Comparison of ENCODE assay signal across 21 cellular contexts in the genomic region with DNA sequence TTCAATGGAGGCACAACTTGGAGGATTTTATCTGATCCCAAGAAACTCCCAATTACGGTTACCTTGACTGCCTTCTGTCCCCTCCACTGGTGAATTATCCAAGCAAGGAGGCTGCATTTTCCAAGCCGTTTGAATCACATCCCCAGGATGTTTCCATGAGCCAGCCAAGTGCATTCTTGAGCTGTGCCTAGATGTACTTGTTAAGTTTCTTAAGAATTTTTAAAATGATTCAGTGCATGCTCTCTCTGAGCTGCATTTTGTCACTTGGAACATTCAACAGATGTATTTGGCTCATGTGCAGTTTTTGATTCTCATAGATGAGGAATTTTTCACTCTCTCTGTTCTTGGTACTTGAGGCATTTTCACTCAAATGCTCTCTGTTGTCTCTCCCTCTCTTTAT.
A peak's percentile ranks its signal among the peaks of the same experiment; 100 is the strongest.
DNase-seq lines count a peak whose midpoint lies in the region; ATAC-seq and TF ChIP-seq lines count a peak whose summit lies in the region.
"Had no signal": no experiment of that assay in that cellular context is flagged by ENCODE, and none has a peak within 500 bp of the region (broad histone marks: within the 10 kb centered on the region; RNA-seq: fewer than 3 reads in every experiment).

No MANE protein-coding gene starts in this region.

- peaks cover 47% of the 10 kb centered on the region for H3K4me1 ChIP-seq in muscle layer of colon (ENCODE audit: insufficient read depth, low read length)
- no peaks in the 10 kb centered on the region for H3K4me1 ChIP-seq in left ventricle myocardium inferior
- H3K4me1 ChIP-seq in esophagus squamous epithelium, result no peaks in the 10 kb centered on the region
- H3K4me1 ChIP-seq: neural progenitor cell, vagina had no signal

- intact Hi-C loops in left ventricle myocardium inferior (cut with micrococcal nuclease) (no loop called here), esophagus squamous epithelium (cut with DNase I) (no loop called here)

- H3K4me3 ChIP-seq in muscle layer of colon (ENCODE audit: low read depth in 1 of 2, low read length in 2 of 2), result no peak overlapping the region
- H3K4me3 ChIP-seq in left ventricle myocardium inferior, result no peak overlapping the region
- no peak overlapping the region for H3K4me3 ChIP-seq in esophagus squamous epithelium
- H3K4me3 ChIP-seq: dorsolateral prefrontal cortex, neural progenitor cell, vagina had no signal

- H3K27me3 ChIP-seq in muscle layer of colon (ENCODE audit: control insufficient read depth in 1 of 2, insufficient read depth in 2 of 2, low read length in 2 of 2), result no peaks in the 10 kb centered on the region
- H3K27me3 ChIP-seq in left ventricle myocardium inferior (ENCODE audit: low read depth), result no peaks in the 10 kb centered on the region
- no peaks in the 10 kb centered on the region for H3K27me3 ChIP-seq in esophagus squamous epithelium
- H3K27me3 ChIP-seq: dorsolateral prefrontal cortex, neural progenitor cell, vagina had no signal

- H3K36me3 ChIP-seq in muscle layer of colon (ENCODE audit: insufficient read depth, low read length) (no peaks in the 10 kb centered on the region), left ventricle myocardium inferior (no peaks in the 10 kb centered on the region), esophagus squamous epithelium (no peaks in the 10 kb centered on the region)
- H3K36me3 ChIP-seq: neural progenitor cell, vagina had no signal

- peak overlapping the region; percentile 47 for H3K27ac ChIP-seq in muscle layer of colon (ENCODE audit: low read depth, low read length)
- no peak overlapping the region for H3K27ac ChIP-seq in left ventricle myocardium inferior (replicated peaks)
- peak overlapping the region in 1 of 4 donors; percentile 47 for H3K27ac ChIP-seq in esophagus squamous epithelium
- H3K27ac ChIP-seq: C4-2B, neural progenitor cell, vagina had no signal

- WGBS in esophagus squamous epithelium, 2 donors, result 45% methylated on average over 2 of the region's 2 CpGs

- TF ChIP-seq POLR2A in esophagus squamous epithelium (IDR thresholded peaks at IDR 0.05), result no peak

- no peak overlapping the region for H3K9ac ChIP-seq in muscle layer of colon (ENCODE audit: low read length)
- H3K9ac ChIP-seq: neural progenitor cell had no signal

- H3K9me3 ChIP-seq in muscle layer of colon (ENCODE audit: low read length) (no peaks in the 10 kb centered on the region), left ventricle myocardium inferior (replicated peaks) (no peaks in the 10 kb centered on the region), esophagus squamous epithelium (no peaks in the 10 kb centered on the region)
- H3K9me3 ChIP-seq: vagina had no signal

- ATAC-seq in GM21717 (IDR thresholded peaks at IDR 0.05; ENCODE audit: unreplicated experiment), result no peak
- ATAC-seq: left cardiac atrium had no signal

- DNase-seq in HCEC 1CT (peak; percentile 54), dedifferentiated amniotic fluid mesenchymal stem cell (ENCODE audit: extremely low spot score) (peak; percentile 41), left ventricle myocardium inferior (no peak), esophagus squamous epithelium (lab: John Stamatoyannopoulos, UW) (no peak)
- DNase-seq in stimulated activated CD4-positive, alpha-beta T cell treated with anti-CD3 and anti-CD28 coated beads, Interleukin-2, amount 100 ng/mL, for 48 hours, result no peak
- DNase-seq: activated CD4-positive, alpha-beta T cell treated with anti-CD3 and anti-CD28 coated beads, Interleukin-2, amount 50 U/mL, for 48 hours; activated naive CD4-positive, alpha-beta T cell treated with anti-CD3 and anti-CD28 coated beads, Interleukin-2, amount 50 U/mL, for 16 hours; activated T-cell treated with anti-CD3 and anti-CD28 coated beads, Interleukin-2, amount 50 U/mL, for 1 hour; DMS 273 treated with DMSO at 0.1 percent for 48 hours; left cardiac atrium; NCI-H1436 treated with DMSO at 0.1 percent for 48 hours; NCI-H2171 treated with DMSO at 0.1 percent for 48 hours; NCI-H748 treated with DMSO at 0.1 percent for 48 hours; SHP77; stimulated activated naive CD4-positive, alpha-beta T cell treated with Interleukin-2 at 50 U/mL for 16 hours had no signal

- TF ChIP-seq CTCF in left ventricle myocardium inferior (IDR thresholded peaks at IDR 0.05; ENCODE audit: borderline replicate concordance), result no peak
- no peak for TF ChIP-seq CTCF in esophagus squamous epithelium (IDR thresholded peaks at IDR 0.05)

Comparison
In these comparisons a context has a peak if more than half of its experiments do, and no peak if none do; other contexts are left out.
1. DNase-seq: peak in HCEC 1CT (single experiment) and dedifferentiated amniotic fluid mesenchymal stem cell (single experiment); none in stimulated activated CD4-positive, alpha-beta T cell treated with anti-CD3 and anti-CD28 coated beads, Interleukin-2, amount 100 ng/mL, for 48 hours (0 of 2), left ventricle myocardium inferior (single experiment) and esophagus squamous epithelium (single experiment).